8 cellular contexts compared by ENCODE assay signal in genomic region chr10:103350522-103351260, GRCh38. TPM values are rescaled to one million over a fixed set of nuclear protein-coding genes. Genes with fewer than 3 reads are reported as not detected.
DNase-seq lines count a peak whose midpoint lies in the region; ATAC-seq and TF ChIP-seq lines count a peak whose summit lies in the region.

PCGF6 (minus strand) TSS chr10:103351140; CDS start chr10:103351066, 74 bp downstream.

- no peak for TF ChIP-seq RAD21 in liver (IDR thresholded peaks at IDR 0.05)

- DNase-seq in AML-193 (lab: John Stamatoyannopoulos, UW) (peak; percentile 54 to 70), NCI-H526 treated with DMSO at 0.1 percent for 48 hours (lab: John Stamatoyannopoulos, UW) (peak; percentile 58), dermis microvascular lymphatic vessel endothelial cell (ENCODE audit: low read depth in 2 of 2) (peak; percentile 50 to 83)
- DNase-seq in activated CD4-positive, alpha-beta T cell treated with anti-CD3 and anti-CD28 coated beads, Interleukin-2, amount 50 U/mL, for 4 hours: peak; percentile 36 to 39
- peak; percentile 74 for DNase-seq in stimulated activated CD4-positive, alpha-beta T cell treated with anti-CD3 and anti-CD28 coated beads, Interleukin-4, amount 100 ng/mL, for 1 hour

- peaks cover 0 to 13% (median 6%) of the 10 kb centered on the region in 4 donors for H3K36me3 ChIP-seq in liver (ENCODE audit: control insufficient read depth in 4 of 4, insufficient read depth in 3 of 4, low read depth in 1 of 4, low read length in 3 of 4)

- H3K9me3 ChIP-seq in liver (ENCODE audit: control insufficient read depth in 4 of 4, low read length in 3 of 4): no peaks in the 10 kb centered on the region

- no peak for TF ChIP-seq CTCF in liver (IDR thresholded peaks at IDR 0.05; ENCODE audit: low read depth, low read length, missing input control)

- TF ChIP-seq POLR2A in GM18951 (IDR thresholded peaks at IDR 0.05; ENCODE audit: extremely low read depth, insufficient read depth, insufficient read length): peak; percentile 70

- peak within 1 kb of the TSS; percentile 52 to 95 (median 84) for H3K4me3 ChIP-seq in liver (ENCODE audit: low read depth in 1 of 3, low read length in 3 of 3)

- H3K4me1 ChIP-seq in liver (ENCODE audit: control insufficient read depth in 4 of 4, insufficient read depth in 4 of 4, low read length in 3 of 4): peaks cover 2 to 10% (median 5%) of the 10 kb centered on the region in 4 donors

- peak within 1 kb of the TSS; percentile 52 to 81 for H3K27ac ChIP-seq in liver (ENCODE audit: low read depth in 1 of 2, low read length in 2 of 2)

- in situ Hi-C loops in GM18951 (cut with MboI; ENCODE audit: low sequenced_read_pairs, unreplicated experiment): no loop called here

- ATAC-seq in HG03196 (IDR thresholded peaks at IDR 0.05; ENCODE audit: unreplicated experiment): peak; percentile 78

- under 1% methylated on average over 82 of the region's 82 CpGs for WGBS in liver

- H3K9ac ChIP-seq in liver (ENCODE audit: low read depth in 1 of 2, low read length in 2 of 2): peak within 1 kb of the TSS; percentile 78 to 81

- H3K27me3 ChIP-seq in liver (ENCODE audit: control insufficient read depth in 4 of 4, insufficient read depth in 4 of 4, low read length in 3 of 4): no peaks in the 10 kb centered on the region

TF ChIP-seq in liver, 16 proteins besides CTCF, POLR2A, EP300 and RAD21:
- no peak for TF ChIP-seq JUND (IDR thresholded peaks at IDR 0.05)
- TF ChIP-seq ZBTB33 (IDR thresholded peaks at IDR 0.05): no peak
- no peak for TF ChIP-seq SP1 (IDR thresholded peaks at IDR 0.05)
- no peak for TF ChIP-seq REST (IDR thresholded peaks at IDR 0.05)

RNA-seq across cellular contexts. Expression of gene PCGF6, which starts in this region (rescaled TPM):
- total RNA-seq in dermis microvascular lymphatic vessel endothelial cell: 9.2 TPM in 2 replicates
- 1 to 10 TPM; 6.0 to 6.4 TPM for total RNA-seq in liver
- 1 to 10 TPM; 5.3 to 8.0 TPM for polyA plus RNA-seq in liver

Comparison
In these comparisons a context has a peak if more than half of its experiments do, and no peak if none do; other contexts are left out.
1. Peak in every context shown above with its lines: DNase-seq, ATAC-seq, H3K4me3 ChIP-seq and H3K27ac ChIP-seq.